ENCODE assay signal across 1 cellular context in the genomic region with DNA sequence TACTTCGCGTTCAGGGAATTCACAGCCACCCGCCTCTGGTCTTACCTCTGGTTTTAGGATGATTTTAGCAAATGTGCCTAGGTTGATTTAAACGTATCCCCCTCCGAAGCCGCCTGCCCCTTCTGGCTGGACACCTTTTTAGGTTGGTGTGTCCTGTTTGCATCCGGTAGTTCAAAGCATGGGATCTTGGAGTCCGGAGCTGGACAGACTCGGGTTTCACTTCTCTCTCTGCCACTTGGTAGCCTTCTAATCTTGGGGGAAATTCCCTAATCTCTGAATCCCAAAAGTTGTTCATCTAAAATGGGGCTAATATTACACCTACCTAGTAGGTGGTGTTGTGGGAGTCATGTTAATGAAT.
A peak's percentile ranks its signal among the peaks of the same experiment; 100 is the strongest.
TF ChIP-seq lines count a peak whose summit lies in the region.

No MANE protein-coding gene starts in this region.

TF ChIP-seq in K562, 482 proteins besides CTCF, POLR2A, EP300 and RAD21 (continued from another document):
- TF ChIP-seq PML (IDR thresholded peaks at IDR 0.05; ENCODE audit: low read length): no peak
- TF ChIP-seq TCFL5 (CRISPR knock-in tag; conservative IDR thresholded peaks at IDR 0.05): no peak
- TF ChIP-seq ZNF23 (CRISPR knock-in tag; IDR thresholded peaks at IDR 0.05): no peak
- TF ChIP-seq SPI1 (IDR thresholded peaks at IDR 0.05; ENCODE audit: borderline replicate concordance, low read depth, low read length): no peak
- TF ChIP-seq, protein P1, sequence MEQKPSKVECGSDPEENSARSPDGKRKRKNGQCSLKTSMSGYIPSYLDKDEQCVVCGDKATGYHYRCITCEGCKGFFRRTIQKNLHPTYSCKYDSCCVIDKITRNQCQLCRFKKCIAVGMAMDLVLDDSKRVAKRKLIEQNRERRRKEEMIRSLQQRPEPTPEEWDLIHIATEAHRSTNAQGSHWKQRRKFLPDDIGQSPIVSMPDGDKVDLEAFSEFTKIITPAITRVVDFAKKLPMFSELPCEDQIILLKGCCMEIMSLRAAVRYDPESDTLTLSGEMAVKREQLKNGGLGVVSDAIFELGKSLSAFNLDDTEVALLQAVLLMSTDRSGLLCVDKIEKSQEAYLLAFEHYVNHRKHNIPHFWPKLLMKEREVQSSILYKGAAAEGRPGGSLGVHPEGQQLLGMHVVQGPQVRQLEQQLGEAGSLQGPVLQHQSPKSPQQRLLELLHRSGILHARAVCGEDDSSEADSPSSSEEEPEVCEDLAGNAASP (IDR thresholded peaks at IDR 0.05): no peak
- no peak for TF ChIP-seq TCF7 (IDR thresholded peaks at IDR 0.05; ENCODE audit: borderline replicate concordance)
- TF ChIP-seq, protein P2, sequence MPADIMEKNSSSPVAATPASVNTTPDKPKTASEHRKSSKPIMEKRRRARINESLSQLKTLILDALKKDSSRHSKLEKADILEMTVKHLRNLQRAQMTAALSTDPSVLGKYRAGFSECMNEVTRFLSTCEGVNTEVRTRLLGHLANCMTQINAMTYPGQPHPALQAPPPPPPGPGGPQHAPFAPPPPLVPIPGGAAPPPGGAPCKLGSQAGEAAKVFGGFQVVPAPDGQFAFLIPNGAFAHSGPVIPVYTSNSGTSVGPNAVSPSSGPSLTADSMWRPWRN (IDR thresholded peaks at IDR 0.05; ENCODE audit: low read depth): 0 out of 2 replicates have a peak, but pooled peaks have one; percentile 2
- TF ChIP-seq GABPA (tag; conservative IDR thresholded peaks at IDR 0.05; ENCODE audit: low read depth): no peak
- TF ChIP-seq, protein P3, sequence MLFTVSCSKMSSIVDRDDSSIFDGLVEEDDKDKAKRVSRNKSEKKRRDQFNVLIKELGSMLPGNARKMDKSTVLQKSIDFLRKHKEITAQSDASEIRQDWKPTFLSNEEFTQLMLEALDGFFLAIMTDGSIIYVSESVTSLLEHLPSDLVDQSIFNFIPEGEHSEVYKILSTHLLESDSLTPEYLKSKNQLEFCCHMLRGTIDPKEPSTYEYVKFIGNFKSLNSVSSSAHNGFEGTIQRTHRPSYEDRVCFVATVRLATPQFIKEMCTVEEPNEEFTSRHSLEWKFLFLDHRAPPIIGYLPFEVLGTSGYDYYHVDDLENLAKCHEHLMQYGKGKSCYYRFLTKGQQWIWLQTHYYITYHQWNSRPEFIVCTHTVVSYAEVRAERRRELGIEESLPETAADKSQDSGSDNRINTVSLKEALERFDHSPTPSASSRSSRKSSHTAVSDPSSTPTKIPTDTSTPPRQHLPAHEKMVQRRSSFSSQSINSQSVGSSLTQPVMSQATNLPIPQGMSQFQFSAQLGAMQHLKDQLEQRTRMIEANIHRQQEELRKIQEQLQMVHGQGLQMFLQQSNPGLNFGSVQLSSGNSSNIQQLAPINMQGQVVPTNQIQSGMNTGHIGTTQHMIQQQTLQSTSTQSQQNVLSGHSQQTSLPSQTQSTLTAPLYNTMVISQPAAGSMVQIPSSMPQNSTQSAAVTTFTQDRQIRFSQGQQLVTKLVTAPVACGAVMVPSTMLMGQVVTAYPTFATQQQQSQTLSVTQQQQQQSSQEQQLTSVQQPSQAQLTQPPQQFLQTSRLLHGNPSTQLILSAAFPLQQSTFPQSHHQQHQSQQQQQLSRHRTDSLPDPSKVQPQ (CRISPR knock-in tag; IDR thresholded peaks at IDR 0.05; ENCODE audit: borderline replicate concordance): no peak
- TF ChIP-seq, protein P4, sequence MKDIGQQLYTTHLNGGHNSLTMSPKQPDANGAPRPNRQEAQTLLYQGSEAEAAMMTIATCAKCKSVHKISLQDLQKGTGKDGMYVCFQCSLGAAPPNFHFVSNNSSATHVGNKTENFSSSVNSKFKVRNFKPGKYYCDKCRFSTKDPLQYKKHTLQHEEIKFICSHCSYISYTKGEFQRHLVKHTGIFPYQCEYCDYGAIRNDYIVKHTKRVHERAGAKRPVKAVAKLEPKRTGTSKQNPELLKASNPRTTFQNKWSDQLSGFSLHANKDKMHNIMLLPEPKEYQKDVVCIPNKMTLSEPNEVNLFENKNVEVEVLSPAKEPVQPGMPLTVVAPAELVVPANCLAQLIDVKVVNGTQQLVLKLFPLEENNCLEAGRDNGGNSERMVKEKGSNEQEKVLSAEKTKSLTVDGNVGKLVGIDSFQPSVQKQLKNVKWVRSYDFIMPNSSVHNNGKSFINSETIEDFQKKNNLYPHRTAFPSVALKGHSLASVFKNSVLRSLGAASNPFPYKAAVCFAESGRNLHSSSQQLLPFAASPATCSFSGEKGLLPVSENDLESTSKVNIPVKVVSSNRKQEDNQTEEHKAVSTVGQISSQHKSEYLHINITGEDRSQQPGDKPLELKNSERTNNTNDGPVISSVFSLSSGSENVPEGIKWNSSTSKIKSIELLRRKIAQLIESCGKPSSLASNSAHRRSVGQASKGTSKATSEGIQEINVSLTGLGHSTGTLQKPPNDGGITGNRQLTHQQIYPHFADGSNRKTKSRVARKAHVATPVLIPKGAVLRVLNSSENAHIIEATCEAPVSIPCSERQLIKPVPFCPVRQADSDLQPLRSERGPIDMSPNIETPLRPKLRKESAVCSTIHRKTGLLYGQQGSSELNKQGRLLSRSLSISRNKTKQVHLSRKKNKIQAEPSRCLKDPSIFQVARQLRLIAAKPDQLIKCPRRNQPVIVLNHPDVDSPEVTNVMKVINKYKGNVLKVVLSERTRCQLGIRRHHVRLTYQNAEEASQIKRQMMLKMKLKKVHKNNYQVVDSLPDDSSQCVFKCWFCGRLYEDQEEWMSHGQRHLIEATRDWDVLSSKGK (CRISPR knock-in tag; IDR thresholded peaks at IDR 0.05): no peak
- TF ChIP-seq POLR2G (IDR thresholded peaks at IDR 0.05; ENCODE audit: low read depth, low read length): no peak
- no peak for TF ChIP-seq RBM34 (IDR thresholded peaks at IDR 0.05; ENCODE audit: borderline replicate concordance, insufficient read depth, low read length)
- TF ChIP-seq, protein P5, sequence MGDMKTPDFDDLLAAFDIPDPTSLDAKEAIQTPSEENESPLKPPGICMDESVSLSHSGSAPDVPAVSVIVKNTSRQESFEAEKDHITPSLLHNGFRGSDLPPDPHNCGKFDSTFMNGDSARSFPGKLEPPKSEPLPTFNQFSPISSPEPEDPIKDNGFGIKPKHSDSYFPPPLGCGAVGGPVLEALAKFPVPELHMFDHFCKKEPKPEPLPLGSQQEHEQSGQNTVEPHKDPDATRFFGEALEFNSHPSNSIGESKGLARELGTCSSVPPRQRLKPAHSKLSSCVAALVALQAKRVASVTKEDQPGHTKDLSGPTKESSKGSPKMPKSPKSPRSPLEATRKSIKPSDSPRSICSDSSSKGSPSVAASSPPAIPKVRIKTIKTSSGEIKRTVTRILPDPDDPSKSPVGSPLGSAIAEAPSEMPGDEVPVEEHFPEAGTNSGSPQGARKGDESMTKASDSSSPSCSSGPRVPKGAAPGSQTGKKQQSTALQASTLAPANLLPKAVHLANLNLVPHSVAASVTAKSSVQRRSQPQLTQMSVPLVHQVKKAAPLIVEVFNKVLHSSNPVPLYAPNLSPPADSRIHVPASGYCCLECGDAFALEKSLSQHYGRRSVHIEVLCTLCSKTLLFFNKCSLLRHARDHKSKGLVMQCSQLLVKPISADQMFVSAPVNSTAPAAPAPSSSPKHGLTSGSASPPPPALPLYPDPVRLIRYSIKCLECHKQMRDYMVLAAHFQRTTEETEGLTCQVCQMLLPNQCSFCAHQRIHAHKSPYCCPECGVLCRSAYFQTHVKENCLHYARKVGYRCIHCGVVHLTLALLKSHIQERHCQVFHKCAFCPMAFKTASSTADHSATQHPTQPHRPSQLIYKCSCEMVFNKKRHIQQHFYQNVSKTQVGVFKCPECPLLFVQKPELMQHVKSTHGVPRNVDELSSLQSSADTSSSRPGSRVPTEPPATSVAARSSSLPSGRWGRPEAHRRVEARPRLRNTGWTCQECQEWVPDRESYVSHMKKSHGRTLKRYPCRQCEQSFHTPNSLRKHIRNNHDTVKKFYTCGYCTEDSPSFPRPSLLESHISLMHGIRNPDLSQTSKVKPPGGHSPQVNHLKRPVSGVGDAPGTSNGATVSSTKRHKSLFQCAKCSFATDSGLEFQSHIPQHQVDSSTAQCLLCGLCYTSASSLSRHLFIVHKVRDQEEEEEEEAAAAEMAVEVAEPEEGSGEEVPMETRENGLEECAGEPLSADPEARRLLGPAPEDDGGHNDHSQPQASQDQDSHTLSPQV (IDR thresholded peaks at IDR 0.05): 0 out of 2 replicates have a peak, but pooled peaks have one; percentile 5
- TF ChIP-seq ELF4 (CRISPR knock-in tag; IDR thresholded peaks at IDR 0.05): no peak
- no peak for TF ChIP-seq BRD9 (IDR thresholded peaks at IDR 0.05; ENCODE audit: low read depth, partially characterized antibody)
- peak; percentile 37; the same call in 1 of the 2 replicates for TF ChIP-seq ETV1 (tag; conservative IDR thresholded peaks at IDR 0.05; ENCODE audit: low read depth)
- TF ChIP-seq CCAR2 (IDR thresholded peaks at IDR 0.05; ENCODE audit: low read depth, low read length): no peak
- TF ChIP-seq, protein P6, sequence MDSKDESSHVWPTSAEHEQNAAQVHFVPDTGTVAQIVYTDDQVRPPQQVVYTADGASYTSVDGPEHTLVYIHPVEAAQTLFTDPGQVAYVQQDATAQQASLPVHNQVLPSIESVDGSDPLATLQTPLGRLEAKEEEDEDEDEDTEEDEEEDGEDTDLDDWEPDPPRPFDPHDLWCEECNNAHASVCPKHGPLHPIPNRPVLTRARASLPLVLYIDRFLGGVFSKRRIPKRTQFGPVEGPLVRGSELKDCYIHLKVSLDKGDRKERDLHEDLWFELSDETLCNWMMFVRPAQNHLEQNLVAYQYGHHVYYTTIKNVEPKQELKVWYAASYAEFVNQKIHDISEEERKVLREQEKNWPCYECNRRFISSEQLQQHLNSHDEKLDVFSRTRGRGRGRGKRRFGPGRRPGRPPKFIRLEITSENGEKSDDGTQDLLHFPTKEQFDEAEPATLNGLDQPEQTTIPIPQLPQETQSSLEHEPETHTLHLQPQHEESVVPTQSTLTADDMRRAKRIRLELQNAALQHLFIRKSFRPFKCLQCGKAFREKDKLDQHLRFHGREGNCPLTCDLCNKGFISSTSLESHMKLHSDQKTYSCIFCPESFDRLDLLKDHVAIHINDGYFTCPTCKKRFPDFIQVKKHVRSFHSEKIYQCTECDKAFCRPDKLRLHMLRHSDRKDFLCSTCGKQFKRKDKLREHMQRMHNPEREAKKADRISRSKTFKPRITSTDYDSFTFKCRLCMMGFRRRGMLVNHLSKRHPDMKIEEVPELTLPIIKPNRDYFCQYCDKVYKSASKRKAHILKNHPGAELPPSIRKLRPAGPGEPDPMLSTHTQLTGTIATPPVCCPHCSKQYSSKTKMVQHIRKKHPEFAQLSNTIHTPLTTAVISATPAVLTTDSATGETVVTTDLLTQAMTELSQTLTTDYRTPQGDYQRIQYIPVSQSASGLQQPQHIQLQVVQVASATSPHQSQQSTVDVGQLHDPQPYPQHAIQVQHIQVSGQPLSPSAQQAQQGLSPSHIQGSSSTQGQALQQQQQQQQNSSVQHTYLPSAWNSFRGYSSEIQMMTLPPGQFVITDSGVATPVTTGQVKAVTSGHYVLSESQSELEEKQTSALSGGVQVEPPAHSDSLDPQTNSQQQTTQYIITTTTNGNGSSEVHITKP (IDR thresholded peaks at IDR 0.05; ENCODE audit: partially characterized antibody): peak; percentile 50
- peak; percentile 27; the same call in 1 of the 2 replicates for TF ChIP-seq ZFX (CRISPR knock-in tag; IDR thresholded peaks at IDR 0.05)
- TF ChIP-seq BMI1 (IDR thresholded peaks at IDR 0.05; ENCODE audit: low read length): no peak
- no peak for TF ChIP-seq DPF2 (IDR thresholded peaks at IDR 0.05)
- TF ChIP-seq, protein P7, sequence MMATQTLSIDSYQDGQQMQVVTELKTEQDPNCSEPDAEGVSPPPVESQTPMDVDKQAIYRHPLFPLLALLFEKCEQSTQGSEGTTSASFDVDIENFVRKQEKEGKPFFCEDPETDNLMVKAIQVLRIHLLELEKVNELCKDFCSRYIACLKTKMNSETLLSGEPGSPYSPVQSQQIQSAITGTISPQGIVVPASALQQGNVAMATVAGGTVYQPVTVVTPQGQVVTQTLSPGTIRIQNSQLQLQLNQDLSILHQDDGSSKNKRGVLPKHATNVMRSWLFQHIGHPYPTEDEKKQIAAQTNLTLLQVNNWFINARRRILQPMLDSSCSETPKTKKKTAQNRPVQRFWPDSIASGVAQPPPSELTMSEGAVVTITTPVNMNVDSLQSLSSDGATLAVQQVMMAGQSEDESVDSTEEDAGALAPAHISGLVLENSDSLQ (IDR thresholded peaks at IDR 0.05): no peak
- no peak for TF ChIP-seq ZNF143 (CRISPR knock-in tag; IDR thresholded peaks at IDR 0.05)
- no peak for TF ChIP-seq MCM3 (IDR thresholded peaks at IDR 0.05)
- no peak for TF ChIP-seq PYGO2 (tag; IDR thresholded peaks at IDR 0.05)
- no peak for TF ChIP-seq KLF10 (CRISPR knock-in tag; IDR thresholded peaks at IDR 0.05)
- TF ChIP-seq TCF3 (CRISPR knock-in tag; IDR thresholded peaks at IDR 0.05): no peak
- TF ChIP-seq TAL1 (IDR thresholded peaks at IDR 0.05): no peak
- no peak for TF ChIP-seq CBFA2T2 (conservative IDR thresholded peaks at IDR 0.05)
- TF ChIP-seq CHD2 (IDR thresholded peaks at IDR 0.05; ENCODE audit: low read depth, low read length): no peak
- TF ChIP-seq, protein P8, sequence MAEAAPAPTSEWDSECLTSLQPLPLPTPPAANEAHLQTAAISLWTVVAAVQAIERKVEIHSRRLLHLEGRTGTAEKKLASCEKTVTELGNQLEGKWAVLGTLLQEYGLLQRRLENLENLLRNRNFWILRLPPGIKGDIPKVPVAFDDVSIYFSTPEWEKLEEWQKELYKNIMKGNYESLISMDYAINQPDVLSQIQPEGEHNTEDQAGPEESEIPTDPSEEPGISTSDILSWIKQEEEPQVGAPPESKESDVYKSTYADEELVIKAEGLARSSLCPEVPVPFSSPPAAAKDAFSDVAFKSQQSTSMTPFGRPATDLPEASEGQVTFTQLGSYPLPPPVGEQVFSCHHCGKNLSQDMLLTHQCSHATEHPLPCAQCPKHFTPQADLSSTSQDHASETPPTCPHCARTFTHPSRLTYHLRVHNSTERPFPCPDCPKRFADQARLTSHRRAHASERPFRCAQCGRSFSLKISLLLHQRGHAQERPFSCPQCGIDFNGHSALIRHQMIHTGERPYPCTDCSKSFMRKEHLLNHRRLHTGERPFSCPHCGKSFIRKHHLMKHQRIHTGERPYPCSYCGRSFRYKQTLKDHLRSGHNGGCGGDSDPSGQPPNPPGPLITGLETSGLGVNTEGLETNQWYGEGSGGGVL (CRISPR knock-in tag; IDR thresholded peaks at IDR 0.05): no peak
